Comparison of ENCODE assay signal across 13 cellular contexts in the genomic region with DNA sequence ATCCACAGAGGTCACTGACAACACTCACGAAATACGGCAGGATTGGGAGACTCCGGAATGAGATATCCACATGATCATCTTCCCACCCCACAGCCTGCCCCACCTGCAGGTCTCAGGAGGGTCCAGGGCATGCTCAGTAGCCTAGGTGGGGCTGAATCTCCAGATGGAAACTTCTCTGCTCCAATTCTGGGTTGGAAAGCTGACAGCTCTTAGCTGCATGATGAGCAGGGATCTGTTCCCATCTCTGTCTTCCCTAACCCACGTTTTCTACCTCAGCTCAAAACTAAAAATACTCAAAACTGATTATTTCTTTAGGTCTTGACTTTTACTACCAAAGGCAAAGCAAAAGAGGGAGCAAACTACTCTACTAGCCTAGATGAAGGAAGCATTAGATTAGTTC.
"Had no signal": no experiment of that assay in that cellular context is flagged by ENCODE, and none has a peak within 500 bp of the region (broad histone marks: within the 10 kb centered on the region; RNA-seq: fewer than 3 reads in every experiment).

No MANE protein-coding gene starts in this region.

- H3K27ac Mint-ChIP-seq: activated B cell treated with CpG ODN at 0.5 μM for 24 hours; activated CD8-positive, alpha-beta T cell treated with anti-CD3 and anti-CD28 coated beads, Interleukin-2, amount 10 ng/mL, durations not matched to agents 7 days and 5 days; activated naive CD8-positive, alpha-beta T cell treated with anti-CD3 and anti-CD28 coated beads, Interleukin-2, amount 10 ng/mL, durations not matched to agents 7 days and 5 days; natural killer cell treated with Interleukin-12 subunit alpha and Interleukin-12 subunit beta and Interleukin-15 and Interleukin-18, amount 100 ng/mL, for 72 hours had no signal

- ATAC-seq: natural killer cell treated with Interleukin-12 subunit alpha and Interleukin-12 subunit beta and Interleukin-15 and Interleukin-18, amount 100 ng/mL, for 72 hours; right cardiac atrium had no signal

- H3K4me3 Mint-ChIP-seq: activated B cell treated with CpG ODN at 0.5 μM for 24 hours; activated CD8-positive, alpha-beta T cell treated with anti-CD3 and anti-CD28 coated beads, Interleukin-2, amount 10 ng/mL, durations not matched to agents 7 days and 5 days; activated naive CD8-positive, alpha-beta T cell treated with anti-CD3 and anti-CD28 coated beads, Interleukin-2, amount 10 ng/mL, durations not matched to agents 7 days and 5 days; natural killer cell treated with Interleukin-12 subunit alpha and Interleukin-12 subunit beta and Interleukin-15 and Interleukin-18, amount 100 ng/mL, for 72 hours had no signal

- H3K36me3 Mint-ChIP-seq: activated naive CD8-positive, alpha-beta T cell treated with anti-CD3 and anti-CD28 coated beads, Interleukin-2, amount 10 ng/mL, durations not matched to agents 7 days and 5 days; natural killer cell treated with Interleukin-12 subunit alpha and Interleukin-12 subunit beta and Interleukin-15 and Interleukin-18, amount 100 ng/mL, for 72 hours had no signal

- H3K9me3 Mint-ChIP-seq: activated B cell treated with CpG ODN at 0.5 μM for 24 hours; activated naive CD8-positive, alpha-beta T cell treated with anti-CD3 and anti-CD28 coated beads, Interleukin-2, amount 10 ng/mL, durations not matched to agents 7 days and 5 days; natural killer cell treated with Interleukin-12 subunit alpha and Interleukin-12 subunit beta and Interleukin-15 and Interleukin-18, amount 100 ng/mL, for 72 hours had no signal

- H3K4me1 Mint-ChIP-seq: activated B cell treated with CpG ODN at 0.5 μM for 24 hours had no signal

- H3K36me3 ChIP-seq: breast epithelium had no signal

- H3K27me3 ChIP-seq: breast epithelium had no signal

- DNase-seq: activated B cell treated with CpG ODN at 0.5 μM for 24 hours; activated CD4-positive, alpha-beta T cell treated with anti-CD3 and anti-CD28 coated beads for 48 hours; activated CD8-positive, alpha-beta T cell treated with anti-CD3 and anti-CD28 coated beads, Interleukin-2, amount 10 ng/mL, durations not matched to agents 7 days and 5 days; activated gamma-delta T cell treated with Interleukin-2 at 50 U/mL for 16 hours; activated naive CD8-positive, alpha-beta T cell treated with anti-CD3 and anti-CD28 coated beads, Interleukin-2, amount 10 ng/mL, durations not matched to agents 7 days and 5 days; dorsolateral prefrontal cortex; hypothalamus; mesendoderm; right cardiac atrium; SW 1271; trophoblast cell had no signal

- H3K9me3 ChIP-seq: breast epithelium had no signal

- H3K27ac ChIP-seq: breast epithelium had no signal

- H3K4me3 ChIP-seq: breast epithelium, dorsolateral prefrontal cortex had no signal
